Comparison of ENCODE assay signal across 14 cellular contexts in the genomic region with DNA sequence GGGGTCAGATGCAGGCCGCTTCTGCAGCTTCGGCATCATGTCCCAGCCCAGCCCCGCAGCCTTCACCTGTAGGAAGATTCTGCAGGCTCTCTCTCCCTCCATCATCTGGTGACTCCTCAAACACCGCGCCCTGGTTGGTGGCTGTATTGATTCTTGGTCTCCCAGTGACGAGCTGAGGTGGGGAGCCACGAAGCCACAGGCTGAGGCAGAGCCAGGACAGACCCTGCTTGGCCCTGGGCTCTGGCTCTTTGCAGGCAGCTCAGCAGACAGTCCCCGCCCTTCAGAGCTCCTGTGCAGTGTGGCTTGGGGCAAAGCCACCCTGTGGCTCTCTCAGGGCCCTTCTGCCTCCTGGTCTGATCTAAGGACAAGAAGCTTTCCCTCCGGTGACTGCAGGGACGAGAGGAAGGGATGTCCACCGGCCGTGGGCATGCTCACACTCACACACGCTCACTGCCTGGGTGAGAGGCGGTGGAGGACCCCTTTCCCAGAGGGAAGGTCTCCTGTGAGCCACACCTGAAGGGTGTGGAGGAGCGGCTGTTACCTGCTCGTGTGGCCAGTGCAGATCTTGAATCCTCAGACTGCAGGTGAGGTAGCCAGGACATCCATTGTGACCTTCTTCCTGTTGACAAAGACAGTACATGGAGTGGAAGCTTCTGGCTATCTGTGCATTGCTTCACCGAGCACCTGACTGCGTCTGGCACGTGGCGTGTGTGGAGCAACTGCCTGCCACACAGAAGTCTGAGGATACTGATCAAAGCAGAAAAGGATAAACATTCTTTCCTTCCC.
DNase-seq lines count a peak whose midpoint lies in the region; ATAC-seq, FAIRE-seq and TF ChIP-seq lines count a peak whose summit lies in the region.
"Had no signal": no experiment of that assay in that cellular context is flagged by ENCODE, and none has a peak within 500 bp of the region (broad histone marks: within the 10 kb centered on the region; RNA-seq: fewer than 3 reads in every experiment).

No MANE protein-coding gene starts in this region.

- H3K4me2 ChIP-seq in HepG2 (ENCODE audit: low read depth, low read length): no peak overlapping the region

- H3K4me3 Mint-ChIP-seq in chondrocyte (ENCODE audit: unreplicated experiment): no peak overlapping the region
- peak overlapping the region in 1 of 10 donors; percentile 38 for H3K4me3 Mint-ChIP-seq in naive thymus-derived CD8-positive, alpha-beta T cell
- H3K4me3 Mint-ChIP-seq: IgD-negative memory B cell had no signal

- H3K27me3 Mint-ChIP-seq in chondrocyte (ENCODE audit: low read depth): no peaks in the 10 kb centered on the region
- peaks cover 0 to 4% (median 0%) of the 10 kb centered on the region in 5 donors for H3K27me3 Mint-ChIP-seq in naive thymus-derived CD8-positive, alpha-beta T cell
- H3K27me3 Mint-ChIP-seq: IgD-negative memory B cell had no signal

- no peak overlapping the region for H3K9ac ChIP-seq in HepG2 (ENCODE audit: insufficient read depth, low read depth, low read length)

- H2AFZ ChIP-seq in HepG2 (ENCODE audit: low read length): no peak overlapping the region

- TF ChIP-seq POLR2A in right lobe of liver (IDR thresholded peaks at IDR 0.05): no peak
- TF ChIP-seq POLR2A in HepG2 (IDR thresholded peaks at IDR 0.05; ENCODE audit: insufficient read depth in 1 of 2, low read depth in 2 of 2, low read length in 2 of 2): no peak

- DNase-seq in right lobe of liver (peak in 1 of 3 donors; percentile 46), HepG2 (ENCODE audit: low spot score) (no peak), chondrocyte (ENCODE audit: low spot score) (peak; percentile 88), NCI-H345 treated with DMSO at 0.1 percent for 48 hours (lab: John Stamatoyannopoulos, UW; ENCODE audit: unreplicated experiment) (no peak), RPMI8226 (no peak)
- peak in 2 of 10 donors; percentile 4 for DNase-seq in naive thymus-derived CD8-positive, alpha-beta T cell
- no peak for DNase-seq in activated CD4-positive, alpha-beta T cell treated with anti-CD3 and anti-CD28 coated beads for 48 hours
- DNase-seq: NCI-H146, T1000, thyroid gland had no signal

- H3K36me3 ChIP-seq in right lobe of liver: no peaks in the 10 kb centered on the region
- no peaks in the 10 kb centered on the region for H3K36me3 ChIP-seq in HepG2 (replicated peaks in 1 of 2; ENCODE audit: control insufficient read depth in 1 of 2, insufficient read depth in 2 of 2, low read length in 2 of 2)
- H3K36me3 ChIP-seq: thyroid gland had no signal

- POLR2A ChIA-PET in HepG2 (lab: Yijun Ruan, JAX): no interaction called here
- POLR2A ChIA-PET in naive thymus-derived CD8-positive, alpha-beta T cell (lab: Charles Lee): no interaction called here

- ATAC-seq in right lobe of liver (peak in 3 of 4 donors; percentile 19 to 54 (median 26)), HepG2 (no peak)
- ATAC-seq in naive thymus-derived CD8-positive, alpha-beta T cell: no peak

- 60% methylated on average over 1 of the region's 20 CpGs for WGBS in right lobe of liver (ENCODE audit: insufficient coverage, low coverage, low lambda C conversion rate, missing lambda C conversion rate)
- 97% methylated on average over 6 of the region's 20 CpGs for WGBS in HepG2 (ENCODE audit: low lambda C conversion rate)

- peaks cover 8% of the 10 kb centered on the region for H3K4me1 Mint-ChIP-seq in chondrocyte (ENCODE audit: low read depth)
- peaks cover 22 to 39% (median 29%) of the 10 kb centered on the region in 4 donors for H3K4me1 Mint-ChIP-seq in naive thymus-derived CD8-positive, alpha-beta T cell
- H3K4me1 Mint-ChIP-seq: IgD-negative memory B cell had no signal

- no peaks in the 10 kb centered on the region for H3K79me2 ChIP-seq in HepG2 (ENCODE audit: insufficient read depth, low read length)

- no TSS peak for BruUV-seq in HepG2 (replicated peaks; lab: Mats Ljungman, UMichigan)

- H3K4me3 ChIP-seq in right lobe of liver (no peak overlapping the region), HepG2 (replicated peaks in 1 of 3; ENCODE audit: insufficient read depth in 1 of 3, low read depth in 2 of 3, low read length in 3 of 3) (no peak overlapping the region)
- H3K4me3 ChIP-seq: SK-N-MC, thyroid gland had no signal

- no peak for TF ChIP-seq RAD21 in HepG2 (CRISPR knock-in tag; IDR thresholded peaks at IDR 0.05)

- in situ Hi-C loops in HepG2 (cut with HindIII; ENCODE audit: extremely low pct_ligation_motif_present, low pct_unique_long_range_greater_than_20kb): no loop called here

- H3K27ac ChIP-seq in right lobe of liver: no peak overlapping the region
- no peak overlapping the region for H3K27ac ChIP-seq in HepG2 (ENCODE audit: extremely low read length, insufficient read depth, low read length)
- H3K27ac ChIP-seq: SK-N-MC, thyroid gland had no signal

- no peak for FAIRE-seq in HepG2 (lab: Jason Lieb, UNC)
- FAIRE-seq: astrocyte, GM18507 had no signal

- H3K27ac Mint-ChIP-seq in chondrocyte (ENCODE audit: unreplicated experiment): no peak overlapping the region
- peak overlapping the region in 7 of 10 donors; percentile 87 to 99 (median 95) for H3K27ac Mint-ChIP-seq in naive thymus-derived CD8-positive, alpha-beta T cell

- peaks cover 11% of the 10 kb centered on the region for H3K36me3 Mint-ChIP-seq in chondrocyte (ENCODE audit: low read depth)
- H3K36me3 Mint-ChIP-seq in naive thymus-derived CD8-positive, alpha-beta T cell: peaks cover 18 to 44% (median 30%) of the 10 kb centered on the region in 3 donors

- no peak for TF ChIP-seq CTCF in right lobe of liver (IDR thresholded peaks at IDR 0.05)
- no peak for TF ChIP-seq CTCF in HepG2 (CRISPR knock-in tag; IDR thresholded peaks at IDR 0.05)
- no peak for TF ChIP-seq CTCF in chondrocyte (IDR thresholded peaks at IDR 0.05)

- peaks cover 0 to 5% (median 0%) of the 10 kb centered on the region in 4 donors for H3K9me3 ChIP-seq in right lobe of liver
- peaks cover 17% of the 10 kb centered on the region for H3K9me3 ChIP-seq in HepG2 (ENCODE audit: low read length)
- H3K9me3 ChIP-seq: thyroid gland had no signal

- peaks cover 14% of the 10 kb centered on the region for H3K9me3 Mint-ChIP-seq in chondrocyte (ENCODE audit: low read depth)
- H3K9me3 Mint-ChIP-seq in naive thymus-derived CD8-positive, alpha-beta T cell: peaks cover 0 to 45% (median 24%) of the 10 kb centered on the region in 9 donors

- no peaks in the 10 kb centered on the region for H4K20me1 ChIP-seq in HepG2 (ENCODE audit: insufficient read depth, low read length)

- CTCF ChIA-PET in HepG2 (lab: Yijun Ruan, JAX; ENCODE audit: low intra/inter-chr PET ratio, low total read pairs): no interaction called here

- intact Hi-C loops in right lobe of liver (cut with DNase I) (no loop called here), HepG2 (cut with micrococcal nuclease; ENCODE audit: unreplicated experiment) (no loop called here)

- TF ChIP-seq EP300 in HepG2 (IDR thresholded peaks at IDR 0.05; ENCODE audit: low read depth in 2 of 2, low read length in 2 of 2): no peak
- TF ChIP-seq EP300 in HepG2 (CRISPR knock-in tag; IDR thresholded peaks at IDR 0.05; ENCODE audit: borderline replicate concordance): no peak

- H3K4me1 ChIP-seq in right lobe of liver (no peaks in the 10 kb centered on the region), HepG2 (ENCODE audit: insufficient read depth, low read length) (no peaks in the 10 kb centered on the region)
- H3K4me1 ChIP-seq: thyroid gland had no signal

- H3K27me3 ChIP-seq in right lobe of liver: no peaks in the 10 kb centered on the region
- no peaks in the 10 kb centered on the region for H3K27me3 ChIP-seq in HepG2 (ENCODE audit: control insufficient read depth in 1 of 2, insufficient read depth in 2 of 2, low read length in 2 of 2)
- H3K27me3 ChIP-seq: thyroid gland had no signal

TF ChIP-seq in HepG2, 621 proteins besides CTCF, POLR2A, EP300 and RAD21:
- no peak for TF ChIP-seq RBFOX2 (IDR thresholded peaks at IDR 0.05; ENCODE audit: low read depth, low read length)

Comparison
In these comparisons a context has a peak if more than half of its experiments do, and no peak if none do; other contexts are left out.
1. ATAC-seq: peak in right lobe of liver (3 of 4); none in HepG2 (single experiment) and naive thymus-derived CD8-positive, alpha-beta T cell (0 of 2).